In the genomic region with DNA sequence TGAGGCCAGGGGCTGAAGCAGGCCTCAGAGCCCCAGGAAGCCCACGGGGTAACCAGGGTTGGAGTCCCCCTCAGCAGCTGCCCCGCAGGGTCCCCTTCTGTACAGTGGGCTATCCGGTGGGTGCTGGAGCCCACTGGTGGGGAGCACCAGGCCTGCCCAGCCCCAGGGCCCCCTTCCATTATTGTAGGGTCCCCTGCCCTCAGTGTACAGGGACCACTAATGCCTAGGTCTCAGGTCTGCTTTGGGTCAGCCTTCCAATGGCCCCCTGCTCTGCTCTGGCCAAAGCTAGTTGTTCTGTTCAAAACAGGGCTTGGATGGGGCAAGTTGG, we compare ENCODE assay signal across 1 cellular context.
TF ChIP-seq lines count a peak whose summit lies in the region.

No MANE protein-coding gene starts in this region.

TF ChIP-seq in neural cell, 6 proteins besides CTCF, POLR2A, EP300 and RAD21 (continued from another document):
- TF ChIP-seq, protein P1, sequence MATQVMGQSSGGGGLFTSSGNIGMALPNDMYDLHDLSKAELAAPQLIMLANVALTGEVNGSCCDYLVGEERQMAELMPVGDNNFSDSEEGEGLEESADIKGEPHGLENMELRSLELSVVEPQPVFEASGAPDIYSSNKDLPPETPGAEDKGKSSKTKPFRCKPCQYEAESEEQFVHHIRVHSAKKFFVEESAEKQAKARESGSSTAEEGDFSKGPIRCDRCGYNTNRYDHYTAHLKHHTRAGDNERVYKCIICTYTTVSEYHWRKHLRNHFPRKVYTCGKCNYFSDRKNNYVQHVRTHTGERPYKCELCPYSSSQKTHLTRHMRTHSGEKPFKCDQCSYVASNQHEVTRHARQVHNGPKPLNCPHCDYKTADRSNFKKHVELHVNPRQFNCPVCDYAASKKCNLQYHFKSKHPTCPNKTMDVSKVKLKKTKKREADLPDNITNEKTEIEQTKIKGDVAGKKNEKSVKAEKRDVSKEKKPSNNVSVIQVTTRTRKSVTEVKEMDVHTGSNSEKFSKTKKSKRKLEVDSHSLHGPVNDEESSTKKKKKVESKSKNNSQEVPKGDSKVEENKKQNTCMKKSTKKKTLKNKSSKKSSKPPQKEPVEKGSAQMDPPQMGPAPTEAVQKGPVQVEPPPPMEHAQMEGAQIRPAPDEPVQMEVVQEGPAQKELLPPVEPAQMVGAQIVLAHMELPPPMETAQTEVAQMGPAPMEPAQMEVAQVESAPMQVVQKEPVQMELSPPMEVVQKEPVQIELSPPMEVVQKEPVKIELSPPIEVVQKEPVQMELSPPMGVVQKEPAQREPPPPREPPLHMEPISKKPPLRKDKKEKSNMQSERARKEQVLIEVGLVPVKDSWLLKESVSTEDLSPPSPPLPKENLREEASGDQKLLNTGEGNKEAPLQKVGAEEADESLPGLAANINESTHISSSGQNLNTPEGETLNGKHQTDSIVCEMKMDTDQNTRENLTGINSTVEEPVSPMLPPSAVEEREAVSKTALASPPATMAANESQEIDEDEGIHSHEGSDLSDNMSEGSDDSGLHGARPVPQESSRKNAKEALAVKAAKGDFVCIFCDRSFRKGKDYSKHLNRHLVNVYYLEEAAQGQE (IDR thresholded peaks at IDR 0.05; ENCODE audit: borderline replicate concordance), result no peak
- TF ChIP-seq POLR2AphosphoS5 (IDR thresholded peaks at IDR 0.05), result no peak
